19 cellular contexts compared by ENCODE assay signal in genomic region chr11:17590463-17590862, GRCh38. TPM values are rescaled to one million over a fixed set of nuclear protein-coding genes. Genes with fewer than 3 reads are reported as not detected.
"Had no signal": no experiment of that assay in that cellular context is flagged by ENCODE, and none has a peak within 500 bp of the region (broad histone marks: within the 10 kb centered on the region; RNA-seq: fewer than 3 reads in every experiment).

No MANE protein-coding gene starts in this region.

- H3K4me3 ChIP-seq: colonic mucosa, hepatocyte, mucosa of descending colon, thyroid gland had no signal

- H3K36me3 ChIP-seq: colonic mucosa, neutrophil, thyroid gland had no signal

- H3K27ac ChIP-seq: colonic mucosa, hepatocyte, neutrophil, thyroid gland had no signal

- ATAC-seq: left colon; mucosa of descending colon; naive thymus-derived CD8-positive, alpha-beta T cell had no signal

- DNase-seq: colonic mucosa; effector CD4-positive, alpha-beta T cell; foreskin melanocyte; left colon; mammary epithelial cell; mucosa of descending colon; small intestine; stimulated activated CD4-positive, alpha-beta T cell treated with anti-CD3 and anti-CD28 coated beads, Interleukin-12 subunit alpha, Interleukin-12 subunit beta, amount 100 ng/mL, for 4 hours; stimulated activated naive CD4-positive, alpha-beta T cell treated with Interleukin-2 at 50 U/mL for 16 hours; thyroid gland had no signal

- FAIRE-seq: small intestine, urothelium cell line had no signal

- H3K27me3 ChIP-seq: colonic mucosa, hepatocyte, thyroid gland had no signal

RNA-seq across cellular contexts. Expression of gene OTOG, which starts 43.4 kb away (rescaled TPM):
- total RNA-seq: colonic mucosa; dermis microvascular lymphatic vessel endothelial cell; kidney epithelial cell; left colon; liver; mammary epithelial cell; naive thymus-derived CD8-positive, alpha-beta T cell; osteocyte; pulmonary artery endothelial cell; thyroid gland had no signal

RNA-seq across cellular contexts. Expression of gene USH1C, which starts 46.2 kb away (rescaled TPM):
- total RNA-seq: dermis microvascular lymphatic vessel endothelial cell; mammary epithelial cell; naive thymus-derived CD8-positive, alpha-beta T cell; osteocyte; pulmonary artery endothelial cell had no signal
